ENCODE assay signal across 13 cellular contexts in genomic region chr11:124934862-124935547, GRCh38. TPM values are rescaled to one million over a fixed set of nuclear protein-coding genes. Genes with fewer than 3 reads are reported as not detected.
DNase-seq lines count a peak whose midpoint lies in the region; ATAC-seq and TF ChIP-seq lines count a peak whose summit lies in the region.
"Had no signal": no experiment of that assay in that cellular context is flagged by ENCODE, and none has a peak within 500 bp of the region (broad histone marks: within the 10 kb centered on the region; RNA-seq: fewer than 3 reads in every experiment).

No MANE protein-coding gene starts in this region.

- H3K9me3 ChIP-seq in left lung, result no peaks in the 10 kb centered on the region
- H3K9me3 ChIP-seq: upper lobe of right lung had no signal

- POLR2A ChIA-PET in AG04449 (lab: Yijun Ruan, JAX), result interaction anchor here (0.9 kb wide), 2 partner anchors 8 to 56 kb away, joined by 3 to 4 read pairs; no protein-coding TSS in a partner anchor
- POLR2A ChIA-PET in activated CD4-positive, alpha-beta T cell treated with anti-CD3 and anti-CD28 coated beads, Interleukin-2, amount 10 ng/mL, durations not matched to agents 7 days and 5 days (lab: Charles Lee), result no interaction called here

- H3K36me3 Mint-ChIP-seq in chondrocyte (ENCODE audit: low read depth), result no peaks in the 10 kb centered on the region
- peaks cover 3% of the 10 kb centered on the region for H3K36me3 Mint-ChIP-seq in activated CD4-positive, alpha-beta T cell treated with anti-CD3 and anti-CD28 coated beads, Interleukin-2, amount 10 ng/mL, durations not matched to agents 7 days and 5 days (ENCODE audit: low read depth)

- peak; percentile 24 for ATAC-seq in left lung
- ATAC-seq: upper lobe of right lung had no signal

- no peak for TF ChIP-seq CTCF in AG04449 (IDR thresholded peaks at IDR 0.05; ENCODE audit: insufficient read depth, low read length, missing control alignments)
- TF ChIP-seq CTCF in HFF-Myc (IDR thresholded peaks at IDR 0.05; ENCODE audit: low read depth, low read length, missing control alignments), result peak; percentile 16
- peak; percentile 44 for TF ChIP-seq CTCF in chondrocyte (IDR thresholded peaks at IDR 0.05)
- TF ChIP-seq CTCF in left lung (IDR thresholded peaks at IDR 0.05), result no peak

- H3K4me1 ChIP-seq in left lung, result peaks cover 0 to 4% of the 10 kb centered on the region in 2 donors
- H3K4me1 ChIP-seq: upper lobe of right lung had no signal

- H3K27ac ChIP-seq in left lung, result no peak overlapping the region
- H3K27ac ChIP-seq: upper lobe of right lung had no signal

- CTCF ChIA-PET in AG04449 (lab: Yijun Ruan, JAX), result interaction anchor here (0.7 to 4.1 kb wide), 20 partner anchors 8 to 412 kb away, joined by 3 to 21 read pairs (median 4); partner anchors contain the start of genes ROBO3 and ROBO4
- CTCF ChIA-PET in activated CD4-positive, alpha-beta T cell treated with anti-CD3 and anti-CD28 coated beads, Interleukin-2, amount 10 ng/mL, durations not matched to agents 7 days and 5 days (lab: Charles Lee), result interaction anchor here (1.2 to 2.4 kb wide), 3 partner anchors 9 to 59 kb away, joined by 3 to 6 read pairs (median 4); partner anchors contain the start of gene CCDC15

- no peaks in the 10 kb centered on the region for H3K4me1 Mint-ChIP-seq in chondrocyte (ENCODE audit: low read depth)
- H3K4me1 Mint-ChIP-seq in activated CD4-positive, alpha-beta T cell treated with anti-CD3 and anti-CD28 coated beads, Interleukin-2, amount 10 ng/mL, durations not matched to agents 7 days and 5 days, result peaks cover 12% of the 10 kb centered on the region

- H3K27me3 Mint-ChIP-seq in chondrocyte (ENCODE audit: low read depth), result no peaks in the 10 kb centered on the region
- H3K27me3 Mint-ChIP-seq in activated CD4-positive, alpha-beta T cell treated with anti-CD3 and anti-CD28 coated beads, Interleukin-2, amount 10 ng/mL, durations not matched to agents 7 days and 5 days, result peaks cover 12% of the 10 kb centered on the region
- H3K27me3 Mint-ChIP-seq: CD4-positive, alpha-beta T cell had no signal

- DNase-seq in AG04449 (ENCODE audit: low read depth, low spot score), result peak; percentile 72
- DNase-seq in HFF-Myc (ENCODE audit: extremely low read depth, low read depth), result peak; percentile 53
- no peak for DNase-seq in chondrocyte (ENCODE audit: low spot score)
- DNase-seq in left lung, result no peak
- no peak for DNase-seq in NOMO-1 treated with dmso at 0.1 percent for 144 hours (lab: John Stamatoyannopoulos, UW; ENCODE audit: unreplicated experiment)
- no peak for DNase-seq in activated CD4-positive, alpha-beta T cell treated with anti-CD3 and anti-CD28 coated beads, Interleukin-2, amount 10 ng/mL, durations not matched to agents 7 days and 5 days
- no peak for DNase-seq in NCI-H446 (lab: John Stamatoyannopoulos, UW)
- DNase-seq in stimulated activated CD4-positive, alpha-beta T cell treated with anti-CD3 and anti-CD28 coated beads, Interleukin-15, amount 100 ng/mL, for 24 hours, result no peak
- DNase-seq: activated B cell treated with CpG ODN at 0.5 μM for 24 hours; CD4-positive, alpha-beta T cell; NCI-H2081; upper lobe of right lung had no signal

- H3K4me3 ChIP-seq in AG04449 (ENCODE audit: low read depth, low read length) (no peak overlapping the region), HFF-Myc (replicated peaks; ENCODE audit: low read depth, low read length) (no peak overlapping the region), left lung (no peak overlapping the region)
- H3K4me3 ChIP-seq: upper lobe of right lung had no signal

- H3K27me3 ChIP-seq in left lung, result peaks cover 0 to 6% of the 10 kb centered on the region in 2 donors
- H3K27me3 ChIP-seq: upper lobe of right lung had no signal

- H3K9me3 Mint-ChIP-seq in chondrocyte (ENCODE audit: low read depth), result no peaks in the 10 kb centered on the region
- H3K9me3 Mint-ChIP-seq in activated CD4-positive, alpha-beta T cell treated with anti-CD3 and anti-CD28 coated beads, Interleukin-2, amount 10 ng/mL, durations not matched to agents 7 days and 5 days, result no peaks in the 10 kb centered on the region
- H3K9me3 Mint-ChIP-seq: activated B cell treated with CpG ODN at 0.5 μM for 24 hours; activated T-helper 1 cell treated with anti-CD3 and anti-CD28 coated beads, Interleukin-12 subunit alpha, Interleukin-12 subunit beta, Interleukin-2, Interleukin-4 antibody, amounts not matched to agents 30 ng/mL and 10 ng/mL and 1 ng/mL, durations not matched to agents 14 hours and 24 hours and 36 hours; CD4-positive, alpha-beta T cell had no signal

- intact Hi-C loops in left lung (cut with DNase I), result no loop called here

- H3K4me3 Mint-ChIP-seq in chondrocyte (ENCODE audit: unreplicated experiment), result no peak overlapping the region
- H3K4me3 Mint-ChIP-seq in activated CD4-positive, alpha-beta T cell treated with anti-CD3 and anti-CD28 coated beads, Interleukin-2, amount 10 ng/mL, durations not matched to agents 7 days and 5 days, result no peak overlapping the region
- H3K4me3 Mint-ChIP-seq: activated B cell treated with CpG ODN at 0.5 μM for 24 hours; activated T-helper 1 cell treated with anti-CD3 and anti-CD28 coated beads, Interleukin-12 subunit alpha, Interleukin-12 subunit beta, Interleukin-2, Interleukin-4 antibody, amounts not matched to agents 30 ng/mL and 10 ng/mL and 1 ng/mL, durations not matched to agents 14 hours and 24 hours and 36 hours; CD4-positive, alpha-beta T cell had no signal

- H3K36me3 ChIP-seq in left lung, result no peaks in the 10 kb centered on the region
- H3K36me3 ChIP-seq: upper lobe of right lung had no signal

- H3K27ac Mint-ChIP-seq in chondrocyte (ENCODE audit: unreplicated experiment), result no peak overlapping the region
- H3K27ac Mint-ChIP-seq in activated CD4-positive, alpha-beta T cell treated with anti-CD3 and anti-CD28 coated beads, Interleukin-2, amount 10 ng/mL, durations not matched to agents 7 days and 5 days, result no peak overlapping the region
- H3K27ac Mint-ChIP-seq: activated B cell treated with CpG ODN at 0.5 μM for 24 hours; activated T-helper 1 cell treated with anti-CD3 and anti-CD28 coated beads, Interleukin-12 subunit alpha, Interleukin-12 subunit beta, Interleukin-2, Interleukin-4 antibody, amounts not matched to agents 30 ng/mL and 10 ng/mL and 1 ng/mL, durations not matched to agents 14 hours and 24 hours and 36 hours; CD4-positive, alpha-beta T cell had no signal

RNA-seq across cellular contexts. Expression of gene HEPACAM, which starts 0.8 kb away (rescaled TPM):
- not detected in 3 replicates for total RNA-seq in chondrocyte
- not detected for total RNA-seq in left lung
- total RNA-seq in activated CD4-positive, alpha-beta T cell treated with anti-CD3 and anti-CD28 coated beads, Interleukin-2, amount 10 ng/mL, durations not matched to agents 7 days and 5 days, result not detected
- total RNA-seq: activated B cell treated with CpG ODN at 0.5 μM for 24 hours; activated T-helper 1 cell treated with anti-CD3 and anti-CD28 coated beads, Interleukin-12 subunit alpha, Interleukin-12 subunit beta, Interleukin-2, Interleukin-4 antibody, amounts not matched to agents 30 ng/mL and 10 ng/mL and 1 ng/mL, durations not matched to agents 14 hours and 24 hours and 36 hours; CD4-positive, alpha-beta T cell had no signal

RNA-seq across cellular contexts. Expression of gene HEPN1, which starts 16.0 kb away (rescaled TPM):
- total RNA-seq in chondrocyte (not detected in 3 replicates), left lung (not detected)
- total RNA-seq in activated CD4-positive, alpha-beta T cell treated with anti-CD3 and anti-CD28 coated beads, Interleukin-2, amount 10 ng/mL, durations not matched to agents 7 days and 5 days, result not detected
- total RNA-seq: activated B cell treated with CpG ODN at 0.5 μM for 24 hours; activated T-helper 1 cell treated with anti-CD3 and anti-CD28 coated beads, Interleukin-12 subunit alpha, Interleukin-12 subunit beta, Interleukin-2, Interleukin-4 antibody, amounts not matched to agents 30 ng/mL and 10 ng/mL and 1 ng/mL, durations not matched to agents 14 hours and 24 hours and 36 hours; CD4-positive, alpha-beta T cell; upper lobe of right lung had no signal

RNA-seq across cellular contexts. Expression of gene CCDC15, which starts 19.0 kb away (rescaled TPM):
- total RNA-seq in chondrocyte (0.90 to 3.6 TPM (median 1.2 TPM) in 3 replicates), left lung (1 to 10 TPM; 1.7 to 2.7 TPM)
- 1 to 10 TPM; 7.3 to 9.0 TPM for total RNA-seq in activated CD4-positive, alpha-beta T cell treated with anti-CD3 and anti-CD28 coated beads, Interleukin-2, amount 10 ng/mL, durations not matched to agents 7 days and 5 days

RNA-seq across cellular contexts. Expression of gene ROBO4, which starts 37.3 kb away (rescaled TPM):
- total RNA-seq in chondrocyte, result not detected in 3 replicates
- total RNA-seq in left lung, result 10 to 100 TPM; 38.2 to 39.4 TPM
- not detected for total RNA-seq in activated CD4-positive, alpha-beta T cell treated with anti-CD3 and anti-CD28 coated beads, Interleukin-2, amount 10 ng/mL, durations not matched to agents 7 days and 5 days
- total RNA-seq: activated B cell treated with CpG ODN at 0.5 μM for 24 hours; activated T-helper 1 cell treated with anti-CD3 and anti-CD28 coated beads, Interleukin-12 subunit alpha, Interleukin-12 subunit beta, Interleukin-2, Interleukin-4 antibody, amounts not matched to agents 30 ng/mL and 10 ng/mL and 1 ng/mL, durations not matched to agents 14 hours and 24 hours and 36 hours; CD4-positive, alpha-beta T cell had no signal

Comparison
In these comparisons a context has a peak if more than half of its experiments do, and no peak if none do; other contexts are left out.
1. DNase-seq: peak in AG04449 (single experiment) and HFF-Myc (single experiment); none in chondrocyte (single experiment), left lung (0 of 2), NOMO-1 treated with dmso at 0.1 percent for 144 hours (single experiment), activated CD4-positive, alpha-beta T cell treated with anti-CD3 and anti-CD28 coated beads, Interleukin-2, amount 10 ng/mL, durations not matched to agents 7 days and 5 days (single experiment), NCI-H446 (0 of 2) and stimulated activated CD4-positive, alpha-beta T cell treated with anti-CD3 and anti-CD28 coated beads, Interleukin-15, amount 100 ng/mL, for 24 hours (single experiment).
2. CTCF ChIP-seq: peak in HFF-Myc (single experiment) and chondrocyte (single experiment); none in AG04449 (single experiment) and left lung (0 of 2).